In genomic region chr6:149140137-149140909, GRCh38 we compare ENCODE assay signal across 1 cellular context.
A peak's percentile ranks its signal among the peaks of the same experiment; 100 is the strongest.
TF ChIP-seq lines count a peak whose summit lies in the region.

No MANE protein-coding gene starts in this region.

TF ChIP-seq in GM12878, 131 proteins besides CTCF, POLR2A, EP300 and RAD21 (continued from another document):
- TF ChIP-seq ASH2L (IDR thresholded peaks at IDR 0.05; ENCODE audit: borderline replicate concordance, low read depth) (0 out of 2 replicates have a peak, but pooled peaks have one; percentile 11), SUZ12 (IDR thresholded peaks at IDR 0.05; ENCODE audit: unreplicated experiment) (no peak), CUX1 (IDR thresholded peaks at IDR 0.05; ENCODE audit: insufficient replicate concordance, low read depth, low read length) (peak; percentile 83), BACH1 (IDR thresholded peaks at IDR 0.05; ENCODE audit: borderline replicate concordance) (no peak), KAT2A (conservative IDR thresholded peaks at IDR 0.05; ENCODE audit: control insufficient read depth, low read depth, low read length) (no peak), SMAD1 (IDR thresholded peaks at IDR 0.05; ENCODE audit: low read depth, partially characterized antibody) (no peak), TAF1 (IDR thresholded peaks at IDR 0.05; ENCODE audit: borderline replicate concordance, low read depth, low read length) (peak; percentile 68; the same call in 1 of the 2 replicates), RFX5 (IDR thresholded peaks at IDR 0.05; ENCODE audit: low read depth, low read length) (no peak), PAX5 (IDR thresholded peaks at IDR 0.05; ENCODE audit: borderline replicate concordance, low read depth, low read length) (0 out of 2 replicates have a peak, but pooled peaks have one; percentile 49), SMAD5 (IDR thresholded peaks at IDR 0.05; ENCODE audit: low read depth) (0 out of 2 replicates have a peak, but pooled peaks have one; percentile 55), RB1 (IDR thresholded peaks at IDR 0.05; ENCODE audit: borderline replicate concordance) (no peak), SKIL (IDR thresholded peaks at IDR 0.05; ENCODE audit: low read depth, poor library complexity, severe bottlenecking) (peak; percentile 60), MAX (IDR thresholded peaks at IDR 0.05; ENCODE audit: low read depth, low read length) (peak; percentile 32; the same call in 1 of the 2 replicates), RUNX3 (IDR thresholded peaks at IDR 0.05; ENCODE audit: low read length) (peak; percentile 69), WRNIP1 (IDR thresholded peaks at IDR 0.05; ENCODE audit: borderline replicate concordance, low read depth, low read length) (no peak), NR2F1 (conservative IDR thresholded peaks at IDR 0.05) (peak; percentile 95), YY1 (IDR thresholded peaks at IDR 0.05; ENCODE audit: low read depth, low read length) (peak; percentile 36; the same call in 1 of the 2 replicates), NFIC (IDR thresholded peaks at IDR 0.05; ENCODE audit: low read depth, low read length) (no peak; the same call in 1 of the 2 replicates), JUNB (IDR thresholded peaks at IDR 0.05) (no peak; the same call in 1 of the 2 replicates), EGR1 (IDR thresholded peaks at IDR 0.05; ENCODE audit: borderline replicate concordance in 1 of 2, low read depth in 2 of 2, low read length in 2 of 2) (no peak), CREB1 (IDR thresholded peaks at IDR 0.05; ENCODE audit: low read depth) (peak; percentile 53; the same call in 1 of the 2 replicates), HCFC1 (IDR thresholded peaks at IDR 0.05; ENCODE audit: low read length) (no peak), EED (IDR thresholded peaks at IDR 0.05; ENCODE audit: low read depth) (peak; percentile 60), CHD1 (IDR thresholded peaks at IDR 0.05; ENCODE audit: low read depth, low read length) (no peak), ZNF24 (IDR thresholded peaks at IDR 0.05) (0 out of 2 replicates have a peak, but pooled peaks have one; percentile 6)
- TF ChIP-seq, protein P1, sequence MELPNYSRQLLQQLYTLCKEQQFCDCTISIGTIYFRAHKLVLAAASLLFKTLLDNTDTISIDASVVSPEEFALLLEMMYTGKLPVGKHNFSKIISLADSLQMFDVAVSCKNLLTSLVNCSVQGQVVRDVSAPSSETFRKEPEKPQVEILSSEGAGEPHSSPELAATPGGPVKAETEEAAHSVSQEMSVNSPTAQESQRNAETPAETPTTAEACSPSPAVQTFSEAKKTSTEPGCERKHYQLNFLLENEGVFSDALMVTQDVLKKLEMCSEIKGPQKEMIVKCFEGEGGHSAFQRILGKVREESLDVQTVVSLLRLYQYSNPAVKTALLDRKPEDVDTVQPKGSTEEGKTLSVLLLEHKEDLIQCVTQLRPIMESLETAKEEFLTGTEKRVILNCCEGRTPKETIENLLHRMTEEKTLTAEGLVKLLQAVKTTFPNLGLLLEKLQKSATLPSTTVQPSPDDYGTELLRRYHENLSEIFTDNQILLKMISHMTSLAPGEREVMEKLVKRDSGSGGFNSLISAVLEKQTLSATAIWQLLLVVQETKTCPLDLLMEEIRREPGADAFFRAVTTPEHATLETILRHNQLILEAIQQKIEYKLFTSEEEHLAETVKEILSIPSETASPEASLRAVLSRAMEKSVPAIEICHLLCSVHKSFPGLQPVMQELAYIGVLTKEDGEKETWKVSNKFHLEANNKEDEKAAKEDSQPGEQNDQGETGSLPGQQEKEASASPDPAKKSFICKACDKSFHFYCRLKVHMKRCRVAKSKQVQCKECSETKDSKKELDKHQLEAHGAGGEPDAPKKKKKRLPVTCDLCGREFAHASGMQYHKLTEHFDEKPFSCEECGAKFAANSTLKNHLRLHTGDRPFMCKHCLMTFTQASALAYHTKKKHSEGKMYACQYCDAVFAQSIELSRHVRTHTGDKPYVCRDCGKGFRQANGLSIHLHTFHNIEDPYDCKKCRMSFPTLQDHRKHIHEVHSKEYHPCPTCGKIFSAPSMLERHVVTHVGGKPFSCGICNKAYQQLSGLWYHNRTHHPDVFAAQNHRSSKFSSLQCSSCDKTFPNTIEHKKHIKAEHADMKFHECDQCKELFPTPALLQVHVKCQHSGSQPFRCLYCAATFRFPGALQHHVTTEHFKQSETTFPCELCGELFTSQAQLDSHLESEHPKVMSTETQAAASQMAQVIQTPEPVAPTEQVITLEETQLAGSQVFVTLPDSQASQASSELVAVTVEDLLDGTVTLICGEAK (IDR thresholded peaks at IDR 0.05; ENCODE audit: borderline replicate concordance) = no peak; the same call in 1 of the 2 replicates
- TF ChIP-seq, protein P2, sequence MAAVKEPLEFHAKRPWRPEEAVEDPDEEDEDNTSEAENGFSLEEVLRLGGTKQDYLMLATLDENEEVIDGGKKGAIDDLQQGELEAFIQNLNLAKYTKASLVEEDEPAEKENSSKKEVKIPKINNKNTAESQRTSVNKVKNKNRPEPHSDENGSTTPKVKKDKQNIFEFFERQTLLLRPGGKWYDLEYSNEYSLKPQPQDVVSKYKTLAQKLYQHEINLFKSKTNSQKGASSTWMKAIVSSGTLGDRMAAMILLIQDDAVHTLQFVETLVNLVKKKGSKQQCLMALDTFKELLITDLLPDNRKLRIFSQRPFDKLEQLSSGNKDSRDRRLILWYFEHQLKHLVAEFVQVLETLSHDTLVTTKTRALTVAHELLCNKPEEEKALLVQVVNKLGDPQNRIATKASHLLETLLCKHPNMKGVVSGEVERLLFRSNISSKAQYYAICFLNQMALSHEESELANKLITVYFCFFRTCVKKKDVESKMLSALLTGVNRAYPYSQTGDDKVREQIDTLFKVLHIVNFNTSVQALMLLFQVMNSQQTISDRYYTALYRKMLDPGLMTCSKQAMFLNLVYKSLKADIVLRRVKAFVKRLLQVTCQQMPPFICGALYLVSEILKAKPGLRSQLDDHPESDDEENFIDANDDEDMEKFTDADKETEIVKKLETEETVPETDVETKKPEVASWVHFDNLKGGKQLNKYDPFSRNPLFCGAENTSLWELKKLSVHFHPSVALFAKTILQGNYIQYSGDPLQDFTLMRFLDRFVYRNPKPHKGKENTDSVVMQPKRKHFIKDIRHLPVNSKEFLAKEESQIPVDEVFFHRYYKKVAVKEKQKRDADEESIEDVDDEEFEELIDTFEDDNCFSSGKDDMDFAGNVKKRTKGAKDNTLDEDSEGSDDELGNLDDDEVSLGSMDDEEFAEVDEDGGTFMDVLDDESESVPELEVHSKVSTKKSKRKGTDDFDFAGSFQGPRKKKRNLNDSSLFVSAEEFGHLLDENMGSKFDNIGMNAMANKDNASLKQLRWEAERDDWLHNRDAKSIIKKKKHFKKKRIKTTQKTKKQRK (IDR thresholded peaks at IDR 0.05; ENCODE audit: low read depth, low read length) = no peak
- TF ChIP-seq, protein P3, sequence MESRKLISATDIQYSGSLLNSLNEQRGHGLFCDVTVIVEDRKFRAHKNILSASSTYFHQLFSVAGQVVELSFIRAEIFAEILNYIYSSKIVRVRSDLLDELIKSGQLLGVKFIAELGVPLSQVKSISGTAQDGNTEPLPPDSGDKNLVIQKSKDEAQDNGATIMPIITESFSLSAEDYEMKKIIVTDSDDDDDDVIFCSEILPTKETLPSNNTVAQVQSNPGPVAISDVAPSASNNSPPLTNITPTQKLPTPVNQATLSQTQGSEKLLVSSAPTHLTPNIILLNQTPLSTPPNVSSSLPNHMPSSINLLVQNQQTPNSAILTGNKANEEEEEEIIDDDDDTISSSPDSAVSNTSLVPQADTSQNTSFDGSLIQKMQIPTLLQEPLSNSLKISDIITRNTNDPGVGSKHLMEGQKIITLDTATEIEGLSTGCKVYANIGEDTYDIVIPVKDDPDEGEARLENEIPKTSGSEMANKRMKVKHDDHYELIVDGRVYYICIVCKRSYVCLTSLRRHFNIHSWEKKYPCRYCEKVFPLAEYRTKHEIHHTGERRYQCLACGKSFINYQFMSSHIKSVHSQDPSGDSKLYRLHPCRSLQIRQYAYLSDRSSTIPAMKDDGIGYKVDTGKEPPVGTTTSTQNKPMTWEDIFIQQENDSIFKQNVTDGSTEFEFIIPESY (IDR thresholded peaks at IDR 0.05) = no peak
- TF ChIP-seq, protein P4, sequence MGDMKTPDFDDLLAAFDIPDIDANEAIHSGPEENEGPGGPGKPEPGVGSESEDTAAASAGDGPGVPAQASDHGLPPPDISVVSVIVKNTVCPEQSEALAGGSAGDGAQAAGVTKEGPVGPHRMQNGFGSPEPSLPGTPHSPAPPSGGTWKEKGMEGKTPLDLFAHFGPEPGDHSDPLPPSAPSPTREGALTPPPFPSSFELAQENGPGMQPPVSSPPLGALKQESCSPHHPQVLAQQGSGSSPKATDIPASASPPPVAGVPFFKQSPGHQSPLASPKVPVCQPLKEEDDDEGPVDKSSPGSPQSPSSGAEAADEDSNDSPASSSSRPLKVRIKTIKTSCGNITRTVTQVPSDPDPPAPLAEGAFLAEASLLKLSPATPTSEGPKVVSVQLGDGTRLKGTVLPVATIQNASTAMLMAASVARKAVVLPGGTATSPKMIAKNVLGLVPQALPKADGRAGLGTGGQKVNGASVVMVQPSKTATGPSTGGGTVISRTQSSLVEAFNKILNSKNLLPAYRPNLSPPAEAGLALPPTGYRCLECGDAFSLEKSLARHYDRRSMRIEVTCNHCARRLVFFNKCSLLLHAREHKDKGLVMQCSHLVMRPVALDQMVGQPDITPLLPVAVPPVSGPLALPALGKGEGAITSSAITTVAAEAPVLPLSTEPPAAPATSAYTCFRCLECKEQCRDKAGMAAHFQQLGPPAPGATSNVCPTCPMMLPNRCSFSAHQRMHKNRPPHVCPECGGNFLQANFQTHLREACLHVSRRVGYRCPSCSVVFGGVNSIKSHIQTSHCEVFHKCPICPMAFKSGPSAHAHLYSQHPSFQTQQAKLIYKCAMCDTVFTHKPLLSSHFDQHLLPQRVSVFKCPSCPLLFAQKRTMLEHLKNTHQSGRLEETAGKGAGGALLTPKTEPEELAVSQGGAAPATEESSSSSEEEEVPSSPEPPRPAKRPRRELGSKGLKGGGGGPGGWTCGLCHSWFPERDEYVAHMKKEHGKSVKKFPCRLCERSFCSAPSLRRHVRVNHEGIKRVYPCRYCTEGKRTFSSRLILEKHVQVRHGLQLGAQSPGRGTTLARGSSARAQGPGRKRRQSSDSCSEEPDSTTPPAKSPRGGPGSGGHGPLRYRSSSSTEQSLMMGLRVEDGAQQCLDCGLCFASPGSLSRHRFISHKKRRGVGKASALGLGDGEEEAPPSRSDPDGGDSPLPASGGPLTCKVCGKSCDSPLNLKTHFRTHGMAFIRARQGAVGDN (IDR thresholded peaks at IDR 0.05) = peak; percentile 86
- TF ChIP-seq, protein P5, sequence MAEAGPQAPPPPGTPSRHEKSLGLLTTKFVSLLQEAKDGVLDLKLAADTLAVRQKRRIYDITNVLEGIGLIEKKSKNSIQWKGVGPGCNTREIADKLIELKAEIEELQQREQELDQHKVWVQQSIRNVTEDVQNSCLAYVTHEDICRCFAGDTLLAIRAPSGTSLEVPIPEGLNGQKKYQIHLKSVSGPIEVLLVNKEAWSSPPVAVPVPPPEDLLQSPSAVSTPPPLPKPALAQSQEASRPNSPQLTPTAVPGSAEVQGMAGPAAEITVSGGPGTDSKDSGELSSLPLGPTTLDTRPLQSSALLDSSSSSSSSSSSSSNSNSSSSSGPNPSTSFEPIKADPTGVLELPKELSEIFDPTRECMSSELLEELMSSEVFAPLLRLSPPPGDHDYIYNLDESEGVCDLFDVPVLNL (IDR thresholded peaks at IDR 0.05; ENCODE audit: low read depth, low read length) = no peak
